25 cellular contexts compared by ENCODE assay signal in the genomic region with DNA sequence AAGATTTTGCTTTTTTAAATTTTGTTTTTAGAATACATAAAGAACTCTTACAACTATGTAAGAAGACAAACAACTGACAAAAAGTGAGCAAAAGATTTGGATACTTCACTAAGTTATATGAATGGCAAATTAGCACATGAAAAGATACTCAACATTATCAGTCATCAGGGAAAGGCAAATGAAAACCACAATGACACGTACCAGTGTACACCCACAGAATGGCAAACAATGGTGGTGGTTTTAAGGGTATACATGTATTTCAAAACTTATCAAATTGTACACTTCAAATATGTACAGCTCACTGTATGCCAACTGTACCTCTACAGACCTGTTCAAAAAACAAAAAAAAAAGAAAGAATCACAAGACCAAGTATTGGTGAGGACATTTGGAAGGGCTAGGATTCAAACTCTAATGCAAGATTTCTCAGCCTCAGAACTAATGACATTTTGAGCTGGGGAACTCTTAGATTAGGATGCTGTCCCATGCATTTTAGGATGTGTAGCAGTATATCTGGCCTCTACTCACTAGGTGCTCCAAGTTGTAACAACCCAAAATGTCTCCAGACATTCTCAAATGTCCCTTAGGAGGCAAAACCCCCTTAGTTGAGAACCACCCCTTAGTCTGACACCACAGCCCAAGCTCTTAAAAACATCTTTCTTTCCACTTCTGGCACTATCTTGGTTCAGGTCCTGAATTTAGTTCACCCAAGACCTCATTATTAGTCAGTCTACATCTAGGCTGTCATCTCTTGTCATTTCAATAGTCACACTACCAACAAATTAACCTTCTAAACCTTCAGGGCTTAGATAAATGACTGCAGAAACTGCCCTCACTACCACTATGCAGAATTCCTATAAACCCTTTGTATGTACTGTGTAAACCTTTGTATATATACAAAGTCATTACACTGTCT. TPM values are rescaled to one million over a fixed set of nuclear protein-coding genes. Genes with fewer than 3 reads are reported as not detected.
DNase-seq lines count a peak whose midpoint lies in the region; ATAC-seq and TF ChIP-seq lines count a peak whose summit lies in the region.
"Had no signal": no experiment of that assay in that cellular context is flagged by ENCODE, and none has a peak within 500 bp of the region (broad histone marks: within the 10 kb centered on the region; RNA-seq: fewer than 3 reads in every experiment).

No MANE protein-coding gene starts in this region.

- H3K27me3 Mint-ChIP-seq in activated T-cell treated with anti-CD3 and anti-CD28 coated beads, Interleukin-2, amount 50 U/mL, for 4 hours (ENCODE audit: low read depth): no peaks in the 10 kb centered on the region
- H3K27me3 Mint-ChIP-seq in activated T-helper 2 cell treated with anti-CD3 and anti-CD28 coated beads, Interferon-gamma antibody, Interleukin-2, Interleukin-4, amounts not matched to agents 10 μg/mL and 5 μg/mL and 100 μg/mL, durations not matched to agents 14 hours and 24 hours and 36 hours (ENCODE audit: low read depth): no peaks in the 10 kb centered on the region
- H3K27me3 Mint-ChIP-seq in chondrocyte (ENCODE audit: low read depth): no peaks in the 10 kb centered on the region
- H3K27me3 Mint-ChIP-seq: type B pancreatic cell had no signal

- H3K4me3 Mint-ChIP-seq in activated T-cell treated with anti-CD3 and anti-CD28 coated beads, Interleukin-2, amount 50 U/mL, for 4 hours: no peak overlapping the region
- peak overlapping the region; percentile 20 for H3K4me3 Mint-ChIP-seq in activated T-helper 2 cell treated with anti-CD3 and anti-CD28 coated beads, Interferon-gamma antibody, Interleukin-2, Interleukin-4, amounts not matched to agents 10 μg/mL and 5 μg/mL and 100 μg/mL, durations not matched to agents 14 hours and 24 hours and 36 hours (ENCODE audit: low read depth)
- peak overlapping the region; percentile 34 for H3K4me3 Mint-ChIP-seq in stimulated activated effector memory CD8-positive, alpha-beta T cell treated with anti-CD3 and anti-CD28 coated beads, Interleukin-12 subunit alpha, Interleukin-12 subunit beta, amount 100 ng/mL, for 72 hours
- no peak overlapping the region for H3K4me3 Mint-ChIP-seq in chondrocyte (ENCODE audit: unreplicated experiment)
- H3K4me3 Mint-ChIP-seq: type B pancreatic cell had no signal

- no peak for TF ChIP-seq CTCF in chondrocyte (IDR thresholded peaks at IDR 0.05)

- peak overlapping the region; percentile 88 for H3K27ac Mint-ChIP-seq in activated T-helper 2 cell treated with anti-CD3 and anti-CD28 coated beads, Interferon-gamma antibody, Interleukin-2, Interleukin-4, amounts not matched to agents 10 μg/mL and 5 μg/mL and 100 μg/mL, durations not matched to agents 14 hours and 24 hours and 36 hours
- peak overlapping the region; percentile 86 for H3K27ac Mint-ChIP-seq in stimulated activated effector memory CD8-positive, alpha-beta T cell treated with anti-CD3 and anti-CD28 coated beads, Interleukin-12 subunit alpha, Interleukin-12 subunit beta, amount 100 ng/mL, for 72 hours
- H3K27ac Mint-ChIP-seq in chondrocyte (ENCODE audit: unreplicated experiment): no peak overlapping the region
- H3K27ac Mint-ChIP-seq: type B pancreatic cell had no signal

- H3K4me3 ChIP-seq in Jurkat, Clone E6-1 (ENCODE audit: low read length): no peak overlapping the region
- H3K4me3 ChIP-seq: esophagus muscularis mucosa, HAP-1, pancreas, skin epidermis had no signal

- peaks cover 17% of the 10 kb centered on the region for H3K4me1 Mint-ChIP-seq in activated T-cell treated with anti-CD3 and anti-CD28 coated beads, Interleukin-2, amount 50 U/mL, for 4 hours (ENCODE audit: low read depth)
- H3K4me1 Mint-ChIP-seq in activated T-helper 2 cell treated with anti-CD3 and anti-CD28 coated beads, Interferon-gamma antibody, Interleukin-2, Interleukin-4, amounts not matched to agents 10 μg/mL and 5 μg/mL and 100 μg/mL, durations not matched to agents 14 hours and 24 hours and 36 hours (ENCODE audit: low read depth): peaks cover 16% of the 10 kb centered on the region
- peaks cover 17% of the 10 kb centered on the region for H3K4me1 Mint-ChIP-seq in stimulated activated effector memory CD8-positive, alpha-beta T cell treated with anti-CD3 and anti-CD28 coated beads, Interleukin-12 subunit alpha, Interleukin-12 subunit beta, amount 100 ng/mL, for 72 hours
- peaks cover 5% of the 10 kb centered on the region for H3K4me1 Mint-ChIP-seq in chondrocyte (ENCODE audit: low read depth)

- H3K36me3 Mint-ChIP-seq in activated T-cell treated with anti-CD3 and anti-CD28 coated beads, Interleukin-2, amount 50 U/mL, for 4 hours (ENCODE audit: insufficient read depth): no peaks in the 10 kb centered on the region
- H3K36me3 Mint-ChIP-seq in activated T-helper 2 cell treated with anti-CD3 and anti-CD28 coated beads, Interferon-gamma antibody, Interleukin-2, Interleukin-4, amounts not matched to agents 10 μg/mL and 5 μg/mL and 100 μg/mL, durations not matched to agents 14 hours and 24 hours and 36 hours (ENCODE audit: low read depth): peaks cover 36% of the 10 kb centered on the region
- no peaks in the 10 kb centered on the region for H3K36me3 Mint-ChIP-seq in stimulated activated effector memory CD8-positive, alpha-beta T cell treated with anti-CD3 and anti-CD28 coated beads, Interleukin-12 subunit alpha, Interleukin-12 subunit beta, amount 100 ng/mL, for 72 hours
- no peaks in the 10 kb centered on the region for H3K36me3 Mint-ChIP-seq in chondrocyte (ENCODE audit: low read depth)

- DNase-seq in activated T-cell treated with anti-CD3 and anti-CD28 coated beads, Interleukin-2, amount 50 U/mL, for 4 hours: no peak
- DNase-seq in activated T-cell treated with anti-CD3 and anti-CD28 coated beads for 4 hours (no peak), chondrocyte (ENCODE audit: low spot score) (no peak), NCI-H69 (lab: John Stamatoyannopoulos, UW) (no peak)
- DNase-seq in Jurkat, Clone E6-1 (ENCODE audit: low read depth, low spot score): peak; percentile 54
- DNase-seq in activated T-helper 2 cell treated with anti-CD3 and anti-CD28 coated beads, Interferon-gamma antibody, Interleukin-2, Interleukin-4, amounts not matched to agents 10 μg/mL and 5 μg/mL and 100 μg/mL, durations not matched to agents 14 hours and 24 hours and 36 hours (ENCODE audit: low spot score): no peak
- DNase-seq in stimulated activated effector memory CD8-positive, alpha-beta T cell treated with anti-CD3 and anti-CD28 coated beads, Interleukin-12 subunit alpha, Interleukin-12 subunit beta, amount 100 ng/mL, for 72 hours (ENCODE audit: low spot score in 2 of 2): peak in 1 of 2 donors; percentile 62
- DNase-seq: activated effector memory CD4-positive, alpha-beta T cell treated with anti-CD3 and anti-CD28 coated beads, Interleukin-2, amount 50 U/mL, for 16 hours; anterior cingulate cortex; COR-L47; cortex of kidney; DMS79 treated with DMSO at 0.1 percent for 48 hours; foreskin melanocyte; NCI-H1105 treated with DMSO at 0.1 percent for 48 hours; NCI-H1930; NCI-H526; pancreas; retina; SHP77; T1000; WERI-Rb-1 had no signal

- ATAC-seq in activated T-cell treated with anti-CD3 and anti-CD28 coated beads, Interleukin-2, amount 50 U/mL, for 4 hours: peak; percentile 82 to 85
- ATAC-seq in stimulated activated effector memory CD8-positive, alpha-beta T cell treated with anti-CD3 and anti-CD28 coated beads, Interleukin-12 subunit alpha, Interleukin-12 subunit beta, amount 100 ng/mL, for 72 hours: peak; percentile 95
- ATAC-seq: pancreas had no signal

- intact Hi-C loops in activated T-helper 2 cell treated with anti-CD3 and anti-CD28 coated beads, Interferon-gamma antibody, Interleukin-2, Interleukin-4, amounts not matched to agents 10 μg/mL and 5 μg/mL and 100 μg/mL, durations not matched to agents 14 hours and 24 hours and 36 hours (cut with micrococcal nuclease): loop anchor here (5.0 kb wide), 1 partner anchor 199 kb away; no protein-coding TSS in a partner anchor

- no peaks in the 10 kb centered on the region for H3K9me3 Mint-ChIP-seq in activated T-cell treated with anti-CD3 and anti-CD28 coated beads, Interleukin-2, amount 50 U/mL, for 4 hours
- H3K9me3 Mint-ChIP-seq in activated T-helper 2 cell treated with anti-CD3 and anti-CD28 coated beads, Interferon-gamma antibody, Interleukin-2, Interleukin-4, amounts not matched to agents 10 μg/mL and 5 μg/mL and 100 μg/mL, durations not matched to agents 14 hours and 24 hours and 36 hours: peaks cover 14% of the 10 kb centered on the region
- no peaks in the 10 kb centered on the region for H3K9me3 Mint-ChIP-seq in stimulated activated effector memory CD8-positive, alpha-beta T cell treated with anti-CD3 and anti-CD28 coated beads, Interleukin-12 subunit alpha, Interleukin-12 subunit beta, amount 100 ng/mL, for 72 hours
- no peaks in the 10 kb centered on the region for H3K9me3 Mint-ChIP-seq in chondrocyte (ENCODE audit: low read depth)

RNA-seq across cellular contexts. Expression of a gene that starts 9.7 kb away (rescaled TPM):
- total RNA-seq in activated T-cell treated with anti-CD3 and anti-CD28 coated beads, Interleukin-2, amount 50 U/mL, for 4 hours: 1 to 10 TPM; 4.1 to 5.9 (median 5.0) TPM
- 4.8 TPM for polyA plus RNA-seq in Jurkat, Clone E6-1 (2012; ENCODE audit: insufficient read depth, insufficient read length)
- 14.2 and 15.9 TPM in 2 replicates for total RNA-seq in activated T-helper 2 cell treated with anti-CD3 and anti-CD28 coated beads, Interferon-gamma antibody, Interleukin-2, Interleukin-4, amounts not matched to agents 10 μg/mL and 5 μg/mL and 100 μg/mL, durations not matched to agents 14 hours and 24 hours and 36 hours
- total RNA-seq in chondrocyte: 5.1 to 6.0 TPM (median 5.4 TPM) in 3 replicates

RNA-seq across cellular contexts. Expression of a gene that starts 55.9 kb away (rescaled TPM):
- 10 to 100 TPM; 50.1 to 52.4 (median 51.4) TPM for total RNA-seq in activated T-cell treated with anti-CD3 and anti-CD28 coated beads, Interleukin-2, amount 50 U/mL, for 4 hours
- 58.2 TPM for polyA plus RNA-seq in Jurkat, Clone E6-1 (2012; ENCODE audit: insufficient read depth, insufficient read length)
- 44.3 and 44.9 TPM in 2 replicates for total RNA-seq in activated T-helper 2 cell treated with anti-CD3 and anti-CD28 coated beads, Interferon-gamma antibody, Interleukin-2, Interleukin-4, amounts not matched to agents 10 μg/mL and 5 μg/mL and 100 μg/mL, durations not matched to agents 14 hours and 24 hours and 36 hours
- total RNA-seq in chondrocyte: 31.8 to 39.8 TPM (median 35.3 TPM) in 3 replicates

Comparison
In these comparisons a context has a peak if more than half of its experiments do, and no peak if none do; other contexts are left out.
1. H3K4me3 Mint-ChIP-seq: peak in activated T-helper 2 cell treated with anti-CD3 and anti-CD28 coated beads, Interferon-gamma antibody, Interleukin-2, Interleukin-4, amounts not matched to agents 10 μg/mL and 5 μg/mL and 100 μg/mL, durations not matched to agents 14 hours and 24 hours and 36 hours (single experiment) and stimulated activated effector memory CD8-positive, alpha-beta T cell treated with anti-CD3 and anti-CD28 coated beads, Interleukin-12 subunit alpha, Interleukin-12 subunit beta, amount 100 ng/mL, for 72 hours (single experiment); none in activated T-cell treated with anti-CD3 and anti-CD28 coated beads, Interleukin-2, amount 50 U/mL, for 4 hours (single experiment) and chondrocyte (single experiment).